In the genomic region with DNA sequence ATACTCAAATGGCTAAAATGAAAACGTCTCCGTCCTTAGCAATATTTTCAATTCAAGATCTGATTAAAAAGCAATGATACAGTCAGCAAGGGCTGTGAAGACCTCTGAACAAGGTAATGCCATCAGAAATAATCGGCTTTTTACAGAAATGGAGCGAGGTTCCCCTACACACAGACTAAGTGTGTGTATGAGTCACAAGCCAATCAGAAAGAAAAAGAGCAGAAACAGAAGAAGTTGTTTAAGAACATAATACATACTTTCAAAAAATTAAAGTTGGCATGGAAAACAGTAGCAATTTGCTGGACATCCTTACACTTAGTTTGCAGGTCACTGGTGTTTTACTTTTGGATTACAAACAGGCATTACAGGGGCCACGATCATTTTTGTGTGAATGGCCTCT, we compare ENCODE assay signal across 17 cellular contexts.
DNase-seq lines count a peak whose midpoint lies in the region; ATAC-seq, FAIRE-seq and TF ChIP-seq lines count a peak whose summit lies in the region.
"Had no signal": no experiment of that assay in that cellular context is flagged by ENCODE, and none has a peak within 500 bp of the region (broad histone marks: within the 10 kb centered on the region; RNA-seq: fewer than 3 reads in every experiment).

No MANE protein-coding gene starts in this region.

- intact Hi-C loops in mammary epithelial cell (cut with micrococcal nuclease) (no loop called here), esophagus squamous epithelium (cut with DNase I) (loop anchor here (5.0 to 10.0 kb wide), 2 partner anchors 344 to 512 kb away; no protein-coding TSS in a partner anchor)

- H3K27ac ChIP-seq in OCI-LY1 (ENCODE audit: low read depth, low read length, poor library complexity, severe bottlenecking) (peak overlapping the region; percentile 53), mammary epithelial cell (ENCODE audit: insufficient read depth, low read depth, low read length) (peak overlapping the region; percentile 80), esophagus squamous epithelium (peak overlapping the region in 2 of 4 donors; percentile 10 to 34)
- H3K27ac ChIP-seq: ascending aorta, left ventricle myocardium inferior, neutrophil had no signal

- H3K27me3 ChIP-seq in OCI-LY1 (ENCODE audit: insufficient read depth, low read length), result no peaks in the 10 kb centered on the region
- no peaks in the 10 kb centered on the region for H3K27me3 ChIP-seq in mammary epithelial cell (ENCODE audit: insufficient read depth, low read length)
- H3K27me3 ChIP-seq in esophagus squamous epithelium, result no peaks in the 10 kb centered on the region
- H3K27me3 ChIP-seq: ascending aorta, neutrophil had no signal

- no peak for TF ChIP-seq POLR2A in esophagus squamous epithelium (IDR thresholded peaks at IDR 0.05)

- FAIRE-seq in GM19239 (lab: Jason Lieb, UNC), result no peak

- H3K4me3 ChIP-seq in OCI-LY1 (ENCODE audit: low read depth, low read length, poor library complexity, severe bottlenecking), result no peak overlapping the region
- no peak overlapping the region for H3K4me3 ChIP-seq in mammary epithelial cell (replicated peaks in 1 of 3; ENCODE audit: insufficient read depth in 1 of 3, low read depth in 2 of 3, low read length in 3 of 3)
- no peak overlapping the region for H3K4me3 ChIP-seq in esophagus squamous epithelium
- H3K4me3 ChIP-seq: ascending aorta, left ventricle myocardium inferior had no signal

- H3F3A ChIP-seq in OCI-LY1 (ENCODE audit: insufficient read depth, low read length), result no peaks in the 10 kb centered on the region

- BruUV-seq in mammary epithelial cell (replicated peaks; lab: Mats Ljungman, UMichigan), result no TSS peak

- no peak for ATAC-seq in activated T-cell treated with anti-CD3 and anti-CD28 coated beads, Interleukin-2, amount 50 U/mL, for 72 hours (replicated peaks in 1 of 2)
- peak in 1 of 2 donors; percentile 43 for ATAC-seq in stimulated activated naive B cell treated with anti-CD40 and anti-IgM and Interleukin-4, amounts not matched to agents 10 μg/mL and 1 μg/mL and 100 μg/mL, for 72 hours (replicated peaks)
- no peak for ATAC-seq in HG03342 (IDR thresholded peaks at IDR 0.05; ENCODE audit: unreplicated experiment)
- ATAC-seq: heart right ventricle had no signal

- 70% methylated on average over 5 of the region's 5 CpGs for WGBS in mammary epithelial cell (ENCODE audit: low coverage, missing lambda C conversion rate)
- WGBS in esophagus squamous epithelium, 2 donors, result 48 to 58% methylated on average over 5 of the region's 5 CpGs

- no peak for DNase-seq in activated T-cell treated with anti-CD3 and anti-CD28 coated beads, Interleukin-2, amount 50 U/mL, for 72 hours
- no peak for DNase-seq in activated T-cell treated with anti-CD3 and anti-CD28 coated beads, Interleukin-2, amount 50 U/mL, for 48 hours
- DNase-seq in mammary epithelial cell (peak; percentile 30), GM19239 (ENCODE audit: insufficient read length, low spot score) (no peak), esophagus squamous epithelium (lab: John Stamatoyannopoulos, UW) (no peak)
- no peak for DNase-seq in stimulated activated naive B cell treated with anti-CD40 and anti-IgM and Interleukin-4, amounts not matched to agents 10 μg/mL and 1 μg/mL and 100 μg/mL, for 72 hours
- DNase-seq: EL; endodermal cell; heart right ventricle; left ventricle myocardium inferior; NCI-H2171; stimulated activated CD8-positive, alpha-beta memory T cell treated with anti-CD3 and anti-CD28 coated beads, Interleukin-4, amount 100 ng/mL, for 48 hours; T1000 had no signal

- TF ChIP-seq CTCF in OCI-LY1 (IDR thresholded peaks at IDR 0.05; ENCODE audit: low read length) (no peak), mammary epithelial cell (conservative IDR thresholded peaks at IDR 0.05 in 1 of 2, IDR thresholded peaks at IDR 0.05 in 1 of 2; ENCODE audit: extremely low read depth in 1 of 2, insufficient read depth in 1 of 2, low read depth in 1 of 2, low read length in 2 of 2) (no peak), esophagus squamous epithelium (IDR thresholded peaks at IDR 0.05) (no peak)

- H3K36me3 Mint-ChIP-seq in activated T-cell treated with anti-CD3 and anti-CD28 coated beads, Interleukin-2, amount 50 U/mL, for 72 hours (ENCODE audit: insufficient read depth in 2 of 2), result no peaks in the 10 kb centered on the region
- no peaks in the 10 kb centered on the region for H3K36me3 Mint-ChIP-seq in stimulated activated naive B cell treated with anti-CD40 and anti-IgM and Interleukin-4, amounts not matched to agents 10 μg/mL and 1 μg/mL and 100 μg/mL, for 72 hours

- in situ Hi-C loops in mammary epithelial cell (cut with MboI; ENCODE audit: low sequenced_read_pairs in 2 of 2), result loop anchor here in 1 of 2 donors (10.0 kb wide), 1 partner anchor 254 kb away; no protein-coding TSS in a partner anchor

- H4K20me1 ChIP-seq in OCI-LY1 (ENCODE audit: insufficient read depth, low read length) (no peaks in the 10 kb centered on the region), mammary epithelial cell (ENCODE audit: insufficient read depth, low read length) (no peaks in the 10 kb centered on the region)

- dilution Hi-C loops in mammary epithelial cell (cut with HindIII; ENCODE audit: low sequenced_read_pairs), result loop anchor here (5.0 kb wide), 1 partner anchor 122 kb away; no protein-coding TSS in a partner anchor

- H3K36me3 ChIP-seq in OCI-LY1 (ENCODE audit: insufficient read depth, low read length) (no peaks in the 10 kb centered on the region), mammary epithelial cell (ENCODE audit: insufficient read depth, low read length) (no peaks in the 10 kb centered on the region), esophagus squamous epithelium (no peaks in the 10 kb centered on the region)
- H3K36me3 ChIP-seq: ascending aorta, heart right ventricle, left ventricle myocardium inferior, neutrophil had no signal

- H2AFZ ChIP-seq in OCI-LY1 (ENCODE audit: low read length) (peak overlapping the region; percentile 44; the same call in 1 of the 2 replicates), mammary epithelial cell (ENCODE audit: low read depth, low read length) (peak overlapping the region; percentile 57)

- H3K79me2 ChIP-seq in OCI-LY1 (ENCODE audit: insufficient read depth, low read length) (no peaks in the 10 kb centered on the region), mammary epithelial cell (ENCODE audit: insufficient read depth, low read length) (no peaks in the 10 kb centered on the region)

- H3K4me3 Mint-ChIP-seq in activated T-cell treated with anti-CD3 and anti-CD28 coated beads, Interleukin-2, amount 50 U/mL, for 72 hours, result peak overlapping the region; percentile 56 to 78
- peak overlapping the region; percentile 67 to 70 for H3K4me3 Mint-ChIP-seq in stimulated activated naive B cell treated with anti-CD40 and anti-IgM and Interleukin-4, amounts not matched to agents 10 μg/mL and 1 μg/mL and 100 μg/mL, for 72 hours
- H3K4me3 Mint-ChIP-seq: endodermal cell had no signal

- peak overlapping the region; percentile 57 for H3K4me2 ChIP-seq in OCI-LY1 (ENCODE audit: low read length)
- peak overlapping the region; percentile 61 for H3K4me2 ChIP-seq in mammary epithelial cell (ENCODE audit: insufficient read depth, low read depth, low read length)

- CTCF ChIA-PET in mammary epithelial cell (lab: Charles Lee; ENCODE audit: low non-redundant PET), result no interaction called here

- H3K9me3 Mint-ChIP-seq in activated T-cell treated with anti-CD3 and anti-CD28 coated beads, Interleukin-2, amount 50 U/mL, for 72 hours, result peaks cover 0 to 3% of the 10 kb centered on the region in 2 donors
- peaks cover 0 to 4% of the 10 kb centered on the region in 2 donors for H3K9me3 Mint-ChIP-seq in stimulated activated naive B cell treated with anti-CD40 and anti-IgM and Interleukin-4, amounts not matched to agents 10 μg/mL and 1 μg/mL and 100 μg/mL, for 72 hours
- H3K9me3 Mint-ChIP-seq: endodermal cell had no signal

- H3K9me3 ChIP-seq in OCI-LY1 (ENCODE audit: low read length) (no peaks in the 10 kb centered on the region), mammary epithelial cell (replicated peaks; ENCODE audit: insufficient read depth, low read length) (no peaks in the 10 kb centered on the region), esophagus squamous epithelium (no peaks in the 10 kb centered on the region)
- H3K9me3 ChIP-seq: ascending aorta, heart right ventricle, left ventricle myocardium inferior, neutrophil had no signal

- H3K27me3 Mint-ChIP-seq in activated T-cell treated with anti-CD3 and anti-CD28 coated beads, Interleukin-2, amount 50 U/mL, for 72 hours (ENCODE audit: low read depth), result no peaks in the 10 kb centered on the region
- H3K27me3 Mint-ChIP-seq in stimulated activated naive B cell treated with anti-CD40 and anti-IgM and Interleukin-4, amounts not matched to agents 10 μg/mL and 1 μg/mL and 100 μg/mL, for 72 hours, result no peaks in the 10 kb centered on the region

- peaks cover 39% of the 10 kb centered on the region for H3K4me1 Mint-ChIP-seq in activated T-cell treated with anti-CD3 and anti-CD28 coated beads, Interleukin-2, amount 50 U/mL, for 72 hours (ENCODE audit: low read depth)
- peaks cover 13 to 25% of the 10 kb centered on the region in 2 donors for H3K4me1 Mint-ChIP-seq in stimulated activated naive B cell treated with anti-CD40 and anti-IgM and Interleukin-4, amounts not matched to agents 10 μg/mL and 1 μg/mL and 100 μg/mL, for 72 hours

- peak overlapping the region; percentile 36 for H3K9ac ChIP-seq in OCI-LY1 (ENCODE audit: low read length)
- H3K9ac ChIP-seq in mammary epithelial cell (ENCODE audit: insufficient read depth, low read length), result peak overlapping the region; percentile 50

- H3K4me1 ChIP-seq in OCI-LY1 (ENCODE audit: insufficient read depth, low read length, severe bottlenecking), result peaks cover 25% of the 10 kb centered on the region
- H3K4me1 ChIP-seq in mammary epithelial cell (ENCODE audit: insufficient read depth, low read length), result peaks cover 42% of the 10 kb centered on the region
- peaks cover 0 to 39% (median 11%) of the 10 kb centered on the region in 3 donors for H3K4me1 ChIP-seq in esophagus squamous epithelium
- H3K4me1 ChIP-seq: ascending aorta, left ventricle myocardium inferior had no signal

- H3K27ac Mint-ChIP-seq in activated T-cell treated with anti-CD3 and anti-CD28 coated beads, Interleukin-2, amount 50 U/mL, for 72 hours, result peak overlapping the region; percentile 87
- H3K27ac Mint-ChIP-seq in stimulated activated naive B cell treated with anti-CD40 and anti-IgM and Interleukin-4, amounts not matched to agents 10 μg/mL and 1 μg/mL and 100 μg/mL, for 72 hours, result peak overlapping the region; percentile 89
- H3K27ac Mint-ChIP-seq: endodermal cell had no signal

- no peaks in the 10 kb centered on the region for H3K9me2 ChIP-seq in OCI-LY1 (ENCODE audit: low read depth, low read length)
